ENCODE assay signal across 8 cellular contexts in the genomic region with DNA sequence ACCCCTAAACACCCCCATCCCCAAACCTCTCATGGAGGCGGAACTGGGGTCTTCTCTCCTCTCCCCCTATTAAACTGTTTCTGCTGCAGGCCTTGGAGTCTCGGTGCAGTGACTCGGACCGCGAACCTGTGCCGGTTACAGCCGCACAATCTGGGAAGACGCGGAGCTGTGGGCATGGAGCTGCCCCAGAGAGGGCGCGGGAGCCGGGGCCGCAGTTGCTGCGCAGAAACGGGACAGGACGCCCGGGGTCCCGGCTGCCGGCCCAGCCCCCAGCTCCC. TPM values are rescaled to one million over a fixed set of nuclear protein-coding genes. Genes with fewer than 3 reads are reported as not detected.
A peak's percentile ranks its signal among the peaks of the same experiment; 100 is the strongest.
DNase-seq lines count a peak whose midpoint lies in the region; ATAC-seq and TF ChIP-seq lines count a peak whose summit lies in the region.

No MANE protein-coding gene starts in this region.

- H3K9me3 ChIP-seq in NT2/D1 (ENCODE audit: insufficient read depth, low read length) (peaks cover 29% of the 10 kb centered on the region; the same call in 1 of the 2 replicates), lower lobe of right lung (no peaks in the 10 kb centered on the region), transverse colon (no peaks in the 10 kb centered on the region)

- H3K36me3 ChIP-seq in NT2/D1 (ENCODE audit: insufficient read depth, insufficient read length, low read length) (peaks cover 7% of the 10 kb centered on the region), lower lobe of right lung (no peaks in the 10 kb centered on the region), transverse colon (no peaks in the 10 kb centered on the region)

- peaks cover 3% of the 10 kb centered on the region for H3K27me3 ChIP-seq in NT2/D1 (ENCODE audit: insufficient read depth, insufficient read length)
- no peaks in the 10 kb centered on the region for H3K27me3 ChIP-seq in lower lobe of right lung (ENCODE audit: low read depth)
- H3K27me3 ChIP-seq in transverse colon = no peaks in the 10 kb centered on the region

- TF ChIP-seq EP300 in transverse colon (IDR thresholded peaks at IDR 0.05; ENCODE audit: low read depth) = no peak

- peaks cover 5% of the 10 kb centered on the region for H3K9me3 Mint-ChIP-seq in activated T-cell treated with anti-CD3 and anti-CD28 coated beads, Interleukin-2, amount 50 U/mL, for 24 hours

- peak overlapping the region; percentile 91 for H3K9ac ChIP-seq in NT2/D1 (ENCODE audit: insufficient read length, low read depth)

- no peaks in the 10 kb centered on the region for H3K4me1 ChIP-seq in NT2/D1 (ENCODE audit: insufficient read depth, insufficient read length)
- H3K4me1 ChIP-seq in lower lobe of right lung = peaks cover 18% of the 10 kb centered on the region
- peaks cover 3 to 17% (median 11%) of the 10 kb centered on the region in 4 donors for H3K4me1 ChIP-seq in transverse colon

- H3K27ac ChIP-seq in coronary artery (peak overlapping the region; percentile 85 to 90), lower lobe of right lung (peak overlapping the region; percentile 89), transverse colon (peak overlapping the region; percentile 85 to 90 (median 89))

- H3K36me3 Mint-ChIP-seq in activated T-cell treated with anti-CD3 and anti-CD28 coated beads, Interleukin-2, amount 50 U/mL, for 24 hours (ENCODE audit: low read depth) = peaks cover 8% of the 10 kb centered on the region

- WGBS in transverse colon (ENCODE audit: low coverage in 1 of 2), 2 donors = 2% methylated on average over 8 of the region's 19 CpGs; no CpG with 5 or more reads in 1 of the 2 donors

- peak overlapping the region; percentile 37 for H3K27ac Mint-ChIP-seq in activated T-cell treated with anti-CD3 and anti-CD28 coated beads, Interleukin-2, amount 50 U/mL, for 24 hours

- peak; percentile 69 to 75 for ATAC-seq in lower lobe of right lung

- DNase-seq in activated T-cell treated with anti-CD3 and anti-CD28 coated beads, Interleukin-2, amount 50 U/mL, for 24 hours = no peak
- no peak for DNase-seq in activated T-cell treated with anti-CD3 and anti-CD28 coated beads, Interleukin-2, amount 50 U/mL, for 1 hour
- no peak for DNase-seq in NT2/D1 (ENCODE audit: low read depth, low spot score)
- peak; percentile 73 for DNase-seq in coronary artery (ENCODE audit: low spot score)
- no peak for DNase-seq in lower lobe of right lung
- peak; percentile 20 for DNase-seq in transverse colon
- DNase-seq in SHP77 treated with DMSO at 0.1 percent for 48 hours (lab: John Stamatoyannopoulos, UW) = no peak
- DNase-seq in epidermal melanocyte (ENCODE audit: insufficient read length, low spot score) = no peak

- intact Hi-C loops in lower lobe of right lung (cut with DNase I) = no loop called here
- intact Hi-C loops in transverse colon (cut with DNase I; ENCODE audit: low total_unique reads) = no loop called here

- H3K27me3 Mint-ChIP-seq in activated T-cell treated with anti-CD3 and anti-CD28 coated beads, Interleukin-2, amount 50 U/mL, for 24 hours = no peaks in the 10 kb centered on the region

- TF ChIP-seq CTCF in coronary artery (IDR thresholded peaks at IDR 0.05) = no peak
- TF ChIP-seq CTCF in lower lobe of right lung (IDR thresholded peaks at IDR 0.05) = no peak
- no peak for TF ChIP-seq CTCF in transverse colon (IDR thresholded peaks at IDR 0.05)

- H3K4me3 ChIP-seq in NT2/D1 (ENCODE audit: insufficient read length, low read depth) (peak overlapping the region; percentile 91), coronary artery (peak overlapping the region; percentile 78), lower lobe of right lung (peak overlapping the region; percentile 93), transverse colon (peak overlapping the region; percentile 69 to 90 (median 82))

- in situ Hi-C loops in transverse colon (cut with MboI; ENCODE audit: low pct_ligation_motif_present in 1 of 4, low pct_unique_long_range_greater_than_20kb in 1 of 4, low sequenced_read_pairs in 3 of 4) = no loop called here

- no peak for TF ChIP-seq POLR2A in transverse colon (IDR thresholded peaks at IDR 0.05)

- H3K4me1 Mint-ChIP-seq in activated T-cell treated with anti-CD3 and anti-CD28 coated beads, Interleukin-2, amount 50 U/mL, for 24 hours (ENCODE audit: low read depth) = peaks cover 20% of the 10 kb centered on the region

- H3K4me3 Mint-ChIP-seq in activated T-cell treated with anti-CD3 and anti-CD28 coated beads, Interleukin-2, amount 50 U/mL, for 24 hours = peak overlapping the region; percentile 91

RNA-seq across cellular contexts. Expression of gene ZNF442, which starts 0.5 kb away (rescaled TPM):
- total RNA-seq in lower lobe of right lung = 2.5 TPM
- total RNA-seq in transverse colon = 1 to 10 TPM in 1 of 4 donors, under 1 TPM in 1, not detected in 2; 0.96 to 2.2 TPM

RNA-seq across cellular contexts. Expression of gene ZNF563, which starts 31.6 kb away (rescaled TPM):
- total RNA-seq in lower lobe of right lung (2.3 TPM), transverse colon (1 to 10 TPM; 1.2 to 6.5 (median 3.4) TPM)

RNA-seq across cellular contexts. Expression of gene ZNF799, which starts 36.0 kb away (rescaled TPM):
- total RNA-seq in lower lobe of right lung (6.5 TPM), transverse colon (1 to 10 TPM; 5.4 to 9.4 (median 7.9) TPM)

Comparison
In these comparisons a context has a peak if more than half of its experiments do, and no peak if none do; other contexts are left out.
1. DNase-seq: peak in coronary artery (single experiment) and transverse colon (single experiment); none in activated T-cell treated with anti-CD3 and anti-CD28 coated beads, Interleukin-2, amount 50 U/mL, for 24 hours (single experiment), activated T-cell treated with anti-CD3 and anti-CD28 coated beads, Interleukin-2, amount 50 U/mL, for 1 hour (single experiment), NT2/D1 (single experiment), lower lobe of right lung (single experiment), SHP77 treated with DMSO at 0.1 percent for 48 hours (single experiment) and epidermal melanocyte (single experiment).
2. Peak in every context shown above with its lines, with median percentiles within 50 percentile points of each other: H3K4me3 ChIP-seq and H3K27ac ChIP-seq.